Comparison of ENCODE assay signal across 8 cellular contexts in genomic region chr12:70590051-70590450, GRCh38. TPM values are rescaled to one million over a fixed set of nuclear protein-coding genes. Genes with fewer than 3 reads are reported as not detected.
A peak's percentile ranks its signal among the peaks of the same experiment; 100 is the strongest.
DNase-seq lines count a peak whose midpoint lies in the region; ATAC-seq and TF ChIP-seq lines count a peak whose summit lies in the region.

No MANE protein-coding gene starts in this region.

- DNase-seq in NCI-H82 (lab: John Stamatoyannopoulos, UW) = peak; percentile 75
- no peak for DNase-seq in NCI-H82 treated with DMSO at 0.1 percent for 48 hours (lab: John Stamatoyannopoulos, UW; ENCODE audit: unreplicated experiment)
- peak; percentile 36 for DNase-seq in NCI-H1417 treated with DMSO at 0.1 percent for 48 hours (lab: John Stamatoyannopoulos, UW)
- peak; percentile 59 for DNase-seq in UCSD-AML1 (lab: John Stamatoyannopoulos, UW; ENCODE audit: unreplicated experiment)
- DNase-seq in mammary epithelial cell = peak; percentile 49
- DNase-seq in kidney epithelial cell (ENCODE audit: low read depth) = no peak
- peak; percentile 60 to 69 for DNase-seq in stimulated activated CD4-positive, alpha-beta T cell treated with anti-CD3 and anti-CD28 coated beads, Interleukin-2, amount 100 ng/mL, for 24 hours

- BruUV-seq in mammary epithelial cell (replicated peaks; lab: Mats Ljungman, UMichigan) = no TSS peak

- 27% methylated on average over 6 of the region's 6 CpGs for WGBS in mammary epithelial cell (ENCODE audit: low coverage, missing lambda C conversion rate)

- no peak overlapping the region for H3K4me2 ChIP-seq in mammary epithelial cell (ENCODE audit: insufficient read depth, low read depth, low read length)

- H3K36me3 ChIP-seq in mammary epithelial cell (ENCODE audit: insufficient read depth, low read length) (no peaks in the 10 kb centered on the region), kidney epithelial cell (ENCODE audit: control insufficient read depth, insufficient read depth, low read length) (no peaks in the 10 kb centered on the region)

- H3K4me3 ChIP-seq in mammary epithelial cell (replicated peaks in 1 of 3; ENCODE audit: insufficient read depth in 1 of 3, low read depth in 2 of 3, low read length in 3 of 3) (no peak overlapping the region), kidney epithelial cell (ENCODE audit: low read depth, low read length) (no peak overlapping the region)

- no peaks in the 10 kb centered on the region for H3K4me1 ChIP-seq in mammary epithelial cell (ENCODE audit: insufficient read depth, low read length)

- dilution Hi-C loops in mammary epithelial cell (cut with HindIII; ENCODE audit: low sequenced_read_pairs) = no loop called here

- no peaks in the 10 kb centered on the region for H4K20me1 ChIP-seq in mammary epithelial cell (ENCODE audit: insufficient read depth, low read length)

- in situ Hi-C loops in mammary epithelial cell (cut with MboI; ENCODE audit: low sequenced_read_pairs in 2 of 2) = loop anchor here (5.0 to 25.0 kb wide), 3 partner anchors 127 to 422 kb away; no protein-coding TSS in a partner anchor

- H3K9ac ChIP-seq in mammary epithelial cell (ENCODE audit: insufficient read depth, low read length) = no peak overlapping the region

- peak; percentile 94 for ATAC-seq in HG02798 (IDR thresholded peaks at IDR 0.05; ENCODE audit: poor library complexity, unreplicated experiment)

- intact Hi-C loops in mammary epithelial cell (cut with micrococcal nuclease) = loop anchor here (1.0 to 5.0 kb wide), 5 partner anchors 102 to 422 kb away; no protein-coding TSS in a partner anchor

- peak; percentile 88 to 95 for TF ChIP-seq CTCF in mammary epithelial cell (conservative IDR thresholded peaks at IDR 0.05 in 1 of 2, IDR thresholded peaks at IDR 0.05 in 1 of 2; ENCODE audit: extremely low read depth in 1 of 2, insufficient read depth in 1 of 2, low read depth in 1 of 2, low read length in 2 of 2)
- peak; percentile 90 for TF ChIP-seq CTCF in kidney epithelial cell (IDR thresholded peaks at IDR 0.05; ENCODE audit: insufficient read depth, low read length, poor library complexity, severe bottlenecking)

- H3K27ac ChIP-seq in mammary epithelial cell (ENCODE audit: insufficient read depth, low read depth, low read length) = no peak overlapping the region

- H2AFZ ChIP-seq in mammary epithelial cell (ENCODE audit: low read depth, low read length) = peak overlapping the region; percentile 49

- CTCF ChIA-PET in mammary epithelial cell (lab: Charles Lee; ENCODE audit: low non-redundant PET) = interaction anchor here (0.6 kb wide), 1 partner anchor 8 kb away, joined by 6 read pairs; no protein-coding TSS in a partner anchor

- no peaks in the 10 kb centered on the region for H3K27me3 ChIP-seq in mammary epithelial cell (ENCODE audit: insufficient read depth, low read length)
- no peaks in the 10 kb centered on the region for H3K27me3 ChIP-seq in kidney epithelial cell (ENCODE audit: control insufficient read depth, insufficient read depth, low read length)

- H3K79me2 ChIP-seq in mammary epithelial cell (ENCODE audit: insufficient read depth, low read length) = no peaks in the 10 kb centered on the region

- no peaks in the 10 kb centered on the region for H3K9me3 ChIP-seq in mammary epithelial cell (replicated peaks; ENCODE audit: insufficient read depth, low read length)

RNA-seq across cellular contexts. Expression of gene PTPRB, which starts 47.2 kb away (rescaled TPM):
- total RNA-seq in mammary epithelial cell = under 1 TPM; 0.05 to 0.17 TPM
- 0.22 TPM for polyA plus RNA-seq in mammary epithelial cell
- 0.98 TPM for polyA minus RNA-seq in mammary epithelial cell
- 4.5 and 4.7 TPM in 2 replicates for total RNA-seq in kidney epithelial cell

Comparison
In these comparisons a context has a peak if more than half of its experiments do, and no peak if none do; other contexts are left out.
1. DNase-seq: peak in NCI-H82 (single experiment), NCI-H1417 treated with DMSO at 0.1 percent for 48 hours (single experiment), UCSD-AML1 (single experiment), mammary epithelial cell (single experiment) and stimulated activated CD4-positive, alpha-beta T cell treated with anti-CD3 and anti-CD28 coated beads, Interleukin-2, amount 100 ng/mL, for 24 hours (2 of 2); none in NCI-H82 treated with DMSO at 0.1 percent for 48 hours (single experiment) and kidney epithelial cell (single experiment).